20 cellular contexts compared by ENCODE assay signal in genomic region chr2:1837022-1837421, GRCh38.
DNase-seq lines count a peak whose midpoint lies in the region; ATAC-seq, FAIRE-seq and TF ChIP-seq lines count a peak whose summit lies in the region.
"Had no signal": no experiment of that assay in that cellular context is flagged by ENCODE, and none has a peak within 500 bp of the region (broad histone marks: within the 10 kb centered on the region; RNA-seq: fewer than 3 reads in every experiment).

No MANE protein-coding gene starts in this region.

- TF ChIP-seq POLR2A in H1 (IDR thresholded peaks at IDR 0.05; ENCODE audit: control extremely low read depth in 1 of 2, low read depth in 2 of 2, low read length in 2 of 2), result no peak

- H3K9me3 ChIP-seq in H1 (ENCODE audit: insufficient read depth in 2 of 2, low read depth in 1 of 2, low read length in 1 of 2) (no peaks in the 10 kb centered on the region), mucosa of descending colon (no peaks in the 10 kb centered on the region)

- no peak for TF ChIP-seq RAD21 in H1 (IDR thresholded peaks at IDR 0.05 in 1 of 2, conservative IDR thresholded peaks at IDR 0.05 in 1 of 2; ENCODE audit: low read depth in 2 of 2, low read length in 2 of 2)

- intact Hi-C loops in posterior vena cava (cut with DNase I), result no loop called here
- intact Hi-C loops in mucosa of descending colon (cut with DNase I, micrococcal nuclease), result no loop called here

- CTCF ChIA-PET in H1 (lab: Charles Lee; ENCODE audit: partially characterized antibody), result interaction anchor here (0.6 to 4.3 kb wide), 9 partner anchors 8 to 352 kb away, joined by 3 to 18 read pairs (median 3); no protein-coding TSS in a partner anchor

- H3K14ac ChIP-seq in H1 (ENCODE audit: insufficient read length), result no peak overlapping the region

- DNase-seq in NCI-H510A treated with DMSO at 0.1 percent for 48 hours (lab: John Stamatoyannopoulos, UW) (peak; percentile 61), NCI-H510A (lab: John Stamatoyannopoulos, UW) (no peak), NCI-H2107 (lab: John Stamatoyannopoulos, UW) (peak; percentile 50), H1 (ENCODE audit: low read depth in 1 of 2, low spot score in 2 of 2) (no peak), posterior vena cava (ENCODE audit: low spot score) (peak; percentile 38), mucosa of descending colon (no peak)
- DNase-seq in activated T-cell treated with anti-CD3 and anti-CD28 coated beads, Interleukin-2, amount 50 U/mL, for 48 hours, result no peak
- DNase-seq in stimulated activated CD4-positive, alpha-beta T cell treated with anti-CD3 and anti-CD28 coated beads, Interleukin-2, amount 100 ng/mL, for 48 hours, result no peak
- DNase-seq: activated CD4-positive, alpha-beta T cell treated with anti-CD3 and anti-CD28 coated beads, Interleukin-2, amount 50 U/mL, for 48 hours; activated naive CD8-positive, alpha-beta T cell treated with anti-CD3 and anti-CD28 coated beads for 36 hours; activated T-cell treated with anti-CD3 and anti-CD28 coated beads, Interleukin-2, amount 50 U/mL, for 4 hours; DMS79 treated with DMSO at 0.1 percent for 48 hours; NCI-H1105; stimulated activated CD4-positive, alpha-beta T cell treated with anti-CD3 and anti-CD28 coated beads, Interleukin-12 subunit alpha, Interleukin-12 subunit beta, amount 100 ng/mL, for 4 hours; stimulated activated naive CD4-positive, alpha-beta T cell had no signal

- POLR2A ChIA-PET in H1 (lab: Charles Lee; ENCODE audit: partially characterized antibody), result no interaction called here

- no peak overlapping the region for H4K5ac ChIP-seq in H1 (ENCODE audit: insufficient read length, low read depth, low read length)

- no peak overlapping the region for H4K91ac ChIP-seq in H1 (replicated peaks; ENCODE audit: insufficient read length, low read length)

- H2AFZ ChIP-seq in H1 (ENCODE audit: low read length), result no peak overlapping the region

- H3K9ac ChIP-seq in H1 (replicated peaks in 1 of 4; ENCODE audit: extremely low read depth in 1 of 4, low read depth in 3 of 4, low read length in 3 of 4), result no peak overlapping the region

- peaks cover 0 to 3% (median 0%) of the 10 kb centered on the region in 4 experiments; a peak in 2 of 7 replicates for H3K27me3 ChIP-seq in H1 (replicated peaks in 1 of 4; ENCODE audit: control insufficient read depth in 3 of 4, extremely low read depth in 1 of 4, insufficient read depth in 3 of 4, low read length in 3 of 4)

- H3K79me2 ChIP-seq in H1 (ENCODE audit: control insufficient read depth in 1 of 2, insufficient read depth in 2 of 2, low read length in 2 of 2), result no peaks in the 10 kb centered on the region

- no peak overlapping the region for H3K4me3 ChIP-seq in H1 (ENCODE audit: extremely low read depth in 1 of 4, insufficient read depth in 2 of 4, low read depth in 3 of 4, low read length in 4 of 4)
- no peak overlapping the region for H3K4me3 ChIP-seq in mucosa of descending colon
- H3K4me3 ChIP-seq: cardiac muscle cell, K562 had no signal

- peak overlapping the region in 1 of 2 experiments; percentile 25; a peak in 2 of 4 replicates for H3K4me2 ChIP-seq in H1 (ENCODE audit: insufficient read depth in 1 of 2, low read depth in 2 of 2, low read length in 2 of 2)

- no peak overlapping the region for H3K18ac ChIP-seq in H1 (ENCODE audit: extremely low read depth, low read length)

- H2AK5ac ChIP-seq in H1 (ENCODE audit: low read depth, low read length), result no peak overlapping the region

- H2BK12ac ChIP-seq in H1 (ENCODE audit: low read depth, low read length), result no peak overlapping the region

- H3K56ac ChIP-seq in H1 (replicated peaks; ENCODE audit: insufficient read length, low read depth, low read length), result no peak overlapping the region

- peaks cover 0 to 10% (median 2%) of the 10 kb centered on the region in 4 experiments; a peak in 4 of 7 replicates for H3K4me1 ChIP-seq in H1 (replicated peaks in 1 of 4; ENCODE audit: control insufficient read depth in 3 of 4, insufficient read depth in 4 of 4, low read length in 3 of 4)
- H3K4me1 ChIP-seq in mucosa of descending colon (ENCODE audit: low read depth), result peaks cover 3% of the 10 kb centered on the region

- ATAC-seq in mucosa of descending colon, result no peak
- ATAC-seq: activated T-cell treated with anti-CD3 and anti-CD28 coated beads, Interleukin-2, amount 50 U/mL, for 4 hours; K562 had no signal

- no peaks in the 10 kb centered on the region for H4K20me1 ChIP-seq in H1 (replicated peaks in 1 of 2; ENCODE audit: control insufficient read depth in 1 of 2, insufficient read depth in 2 of 2, low read length in 2 of 2)

- H2BK120ac ChIP-seq in H1 (replicated peaks; ENCODE audit: low read depth, low read length), result no peak overlapping the region

- no peak overlapping the region for H2BK15ac ChIP-seq in H1 (ENCODE audit: low read length)

- TF ChIP-seq CTCF in H1 (IDR thresholded peaks at IDR 0.05; ENCODE audit: control extremely low read depth in 1 of 3, insufficient read depth in 1 of 3, low read depth in 1 of 3, low read length in 3 of 3) (no peak), mucosa of descending colon (IDR thresholded peaks at IDR 0.05) (no peak)

- no peak for TF ChIP-seq EP300 in H1 (IDR thresholded peaks at IDR 0.05; ENCODE audit: borderline replicate concordance in 1 of 2, low read depth in 2 of 2, low read length in 2 of 2)

- H3K23me2 ChIP-seq in H1 (ENCODE audit: low read depth, low read length), result no peaks in the 10 kb centered on the region

- H3K27ac ChIP-seq in H1 (ENCODE audit: low read depth, low read length), result no peak overlapping the region
- H3K27ac ChIP-seq: cardiac muscle cell, RWPE1 had no signal

- H3K23ac ChIP-seq in H1 (ENCODE audit: insufficient read length), result no peak overlapping the region

- H2BK20ac ChIP-seq in H1 (ENCODE audit: low read length), result no peak overlapping the region

- H3K36me3 ChIP-seq in H1 (ENCODE audit: control insufficient read depth in 2 of 4, insufficient read depth in 4 of 4, low read length in 3 of 4) (no peaks in the 10 kb centered on the region), mucosa of descending colon (ENCODE audit: low read depth) (no peaks in the 10 kb centered on the region)
- H3K36me3 ChIP-seq: cardiac muscle cell had no signal

- H3K4ac ChIP-seq in H1 (replicated peaks; ENCODE audit: insufficient read length, low read depth, low read length), result no peak overlapping the region

- no peak overlapping the region for H4K8ac ChIP-seq in H1 (ENCODE audit: extremely low read depth, insufficient read depth, low read length)

- WGBS in H1 (ENCODE audit: extremely low coverage in 1 of 2, insufficient coverage in 1 of 2, insufficient read length in 1 of 2, insufficient replicate concordance in 2 of 2, low coverage in 1 of 2, low lambda C conversion rate in 2 of 2, missing lambda C conversion rate in 1 of 2), 2 experiments, result 53% methylated on average over 8 of the region's 8 CpGs; no CpG with 5 or more reads in 1 of the 2 experiments

- no peak for FAIRE-seq in H1 (lab: Jason Lieb, UNC)
- FAIRE-seq: A204.1, K562, urothelium cell line had no signal

- H2BK5ac ChIP-seq in H1 (ENCODE audit: low read depth, low read length), result no peak overlapping the region

- no peaks in the 10 kb centered on the region for H3K79me1 ChIP-seq in H1 (ENCODE audit: low read depth, low read length)

TF ChIP-seq in H1, 55 proteins besides CTCF, POLR2A, EP300 and RAD21:
- TF ChIP-seq TCF12 (IDR thresholded peaks at IDR 0.05; ENCODE audit: low read depth, low read length) (0 out of 2 replicates have a peak, but pooled peaks have one; percentile 9), BCL11A (IDR thresholded peaks at IDR 0.05; ENCODE audit: low read depth in 2 of 2, low read length in 2 of 2) (no peak), TEAD4 (IDR thresholded peaks at IDR 0.05; ENCODE audit: low read depth, low read length) (peak; percentile 24; the same call in 1 of the 2 replicates), SIRT6 (IDR thresholded peaks at IDR 0.05; ENCODE audit: low read length) (no peak), JUND (IDR thresholded peaks at IDR 0.05; ENCODE audit: low read length) (no peak)
- TF ChIP-seq, protein P1, sequence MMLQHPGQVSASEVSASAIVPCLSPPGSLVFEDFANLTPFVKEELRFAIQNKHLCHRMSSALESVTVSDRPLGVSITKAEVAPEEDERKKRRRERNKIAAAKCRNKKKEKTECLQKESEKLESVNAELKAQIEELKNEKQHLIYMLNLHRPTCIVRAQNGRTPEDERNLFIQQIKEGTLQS (IDR thresholded peaks at IDR 0.05; ENCODE audit: insufficient read depth, low read depth, low read length), result no peak

Comparison
In these comparisons a context has a peak if more than half of its experiments do, and no peak if none do; other contexts are left out.
1. DNase-seq: peak in NCI-H510A treated with DMSO at 0.1 percent for 48 hours (single experiment), NCI-H2107 (single experiment) and posterior vena cava (single experiment); none in NCI-H510A (single experiment), H1 (0 of 2), mucosa of descending colon (0 of 3), activated T-cell treated with anti-CD3 and anti-CD28 coated beads, Interleukin-2, amount 50 U/mL, for 48 hours (0 of 2) and stimulated activated CD4-positive, alpha-beta T cell treated with anti-CD3 and anti-CD28 coated beads, Interleukin-2, amount 100 ng/mL, for 48 hours (0 of 2).